In genomic region chr11:61743486-61744095, GRCh38 we compare ENCODE assay signal across 27 cellular contexts.
"Had no signal": no experiment of that assay in that cellular context is flagged by ENCODE, and none has a peak within 500 bp of the region (broad histone marks: within the 10 kb centered on the region; RNA-seq: fewer than 3 reads in every experiment).

No MANE protein-coding gene starts in this region.

- H3K27ac Mint-ChIP-seq: immature natural killer cell; mesothelial cell of epicardium; naive B cell; natural killer cell; nephron progenitor cell; progenitor cell of endocrine pancreas; stimulated activated naive B cell treated with anti-CD40 and anti-IgM and Interleukin-4, amounts not matched to agents 10 μg/mL and 1 μg/mL and 100 μg/mL, for 72 hours had no signal

- H3K9me3 Mint-ChIP-seq: immature natural killer cell; mesothelial cell of epicardium; naive B cell; natural killer cell; nephron progenitor cell; stimulated activated naive B cell treated with anti-CD40 and anti-IgM and Interleukin-4, amounts not matched to agents 10 μg/mL and 1 μg/mL and 100 μg/mL, for 72 hours had no signal

- H3K4me3 Mint-ChIP-seq: immature natural killer cell; mesothelial cell of epicardium; naive B cell; natural killer cell; nephron progenitor cell; stimulated activated naive B cell treated with anti-CD40 and anti-IgM and Interleukin-4, amounts not matched to agents 10 μg/mL and 1 μg/mL and 100 μg/mL, for 72 hours had no signal

- H3K4me1 Mint-ChIP-seq: immature natural killer cell; naive B cell; natural killer cell; stimulated activated naive B cell treated with anti-CD40 and anti-IgM and Interleukin-4, amounts not matched to agents 10 μg/mL and 1 μg/mL and 100 μg/mL, for 72 hours had no signal

- DNase-seq: hypothalamus; immature natural killer cell; left ventricle myocardium inferior; mesendoderm; naive B cell; natural killer cell; nephron progenitor cell; ovary; stimulated activated CD4-positive, alpha-beta T cell treated with anti-CD3 and anti-CD28 coated beads, Interleukin-12 subunit alpha, Interleukin-12 subunit beta, amount 100 ng/mL, for 4 hours; stimulated activated CD4-positive, alpha-beta T cell treated with anti-CD3 and anti-CD28 coated beads, Interleukin-15, amount 100 ng/mL, for 24 hours; stimulated activated CD4-positive, alpha-beta T cell treated with anti-CD3 and anti-CD28 coated beads, Interleukin-2, amount 100 ng/mL, for 24 hours; stimulated activated CD4-positive, alpha-beta T cell treated with anti-CD3 and anti-CD28 coated beads, Interleukin-4, amount 100 ng/mL, for 1 hour; stimulated activated naive B cell treated with anti-CD40 and anti-IgM and Interleukin-4, amounts not matched to agents 10 μg/mL and 1 μg/mL and 100 μg/mL, for 72 hours; stimulated activated naive CD8-positive, alpha-beta T cell treated with anti-CD3 and anti-CD28 coated beads, Interleukin-15, Interleukin-2, amounts not matched to agents 100 U/mL and 50 U/mL, for 24 hours; stomach; testis; thyroid gland; transverse colon had no signal

- H3K27me3 ChIP-seq: ovary, right atrium auricular region, stomach, testis, thyroid gland, transverse colon, upper lobe of left lung, vagina had no signal

- H3K27ac ChIP-seq: left ventricle myocardium inferior, ovary, right atrium auricular region, skin epidermis, stomach, thyroid gland, transverse colon, upper lobe of left lung, vagina had no signal

- H3K27me3 Mint-ChIP-seq: progenitor cell of endocrine pancreas had no signal

- H3K36me3 Mint-ChIP-seq: immature natural killer cell; naive B cell; natural killer cell; stimulated activated naive B cell treated with anti-CD40 and anti-IgM and Interleukin-4, amounts not matched to agents 10 μg/mL and 1 μg/mL and 100 μg/mL, for 72 hours had no signal

- H3K9me3 ChIP-seq: left ventricle myocardium inferior, ovary, right atrium auricular region, stomach, testis, thyroid gland, transverse colon, upper lobe of left lung, vagina had no signal

- FAIRE-seq: islet of Langerhans had no signal

- H3K36me3 ChIP-seq: ovary, thyroid gland, transverse colon, vagina had no signal

- ATAC-seq: natural killer cell; sciatic nerve; stimulated activated naive B cell treated with anti-CD40 and anti-IgM and Interleukin-4, amounts not matched to agents 10 μg/mL and 1 μg/mL and 100 μg/mL, for 72 hours; stimulated activated naive CD8-positive, alpha-beta T cell treated with anti-CD3 and anti-CD28 coated beads, Interleukin-15, Interleukin-2, amounts not matched to agents 100 U/mL and 50 U/mL, for 24 hours had no signal

- H3K4me3 ChIP-seq: left ventricle myocardium inferior, lung, ovary, right atrium auricular region, skin epidermis, stomach, testis, thyroid gland, transverse colon, upper lobe of left lung, vagina had no signal
